Comparison of ENCODE assay signal across 8 cellular contexts in the genomic region with DNA sequence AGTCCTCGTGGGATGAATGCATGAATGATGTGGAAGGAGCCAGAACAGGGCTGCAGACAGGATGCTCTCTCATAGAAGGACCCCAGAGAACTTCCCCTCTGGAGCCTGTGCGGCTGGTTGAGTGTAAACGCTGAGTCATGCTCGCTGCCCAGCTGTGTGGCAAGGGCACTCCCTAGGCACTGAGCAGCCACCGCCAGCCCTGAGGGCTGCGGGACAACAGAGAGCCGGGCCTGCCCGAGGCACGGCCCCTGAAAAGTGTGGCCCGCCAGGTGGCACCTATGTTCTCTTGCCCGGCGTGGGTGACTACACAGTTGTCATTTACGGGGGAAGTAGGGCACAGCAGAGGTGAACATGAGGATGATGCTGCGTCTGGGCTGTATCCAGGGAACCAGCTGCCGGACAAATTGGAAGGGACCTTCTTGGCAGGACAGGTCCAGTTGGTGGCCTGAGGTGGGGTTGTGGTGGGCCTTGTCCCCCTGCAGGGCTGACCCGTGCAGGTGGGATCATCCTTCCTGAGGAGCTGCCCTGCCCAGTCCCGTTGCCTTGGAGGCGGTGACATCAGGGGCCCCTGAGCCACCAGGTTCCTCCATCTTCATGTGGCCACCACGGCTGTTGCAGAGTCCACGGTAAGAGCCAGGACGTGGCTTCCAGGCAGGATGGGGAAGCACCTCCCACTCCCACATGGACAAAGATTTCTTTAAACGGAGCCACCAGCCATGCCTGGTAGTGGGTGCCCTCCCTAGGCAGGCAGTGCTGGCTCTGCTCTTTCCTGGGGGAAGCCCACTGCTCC.
DNase-seq lines count a peak whose midpoint lies in the region; ATAC-seq, FAIRE-seq and TF ChIP-seq lines count a peak whose summit lies in the region.

No MANE protein-coding gene starts in this region.

- peak overlapping the region; percentile 35 for H2BK5ac ChIP-seq in neuronal stem cell (ENCODE audit: low read length)

- H3K9me3 ChIP-seq in MG63 (no peaks in the 10 kb centered on the region), K562 (replicated peaks; ENCODE audit: control insufficient read depth, insufficient read depth, low read depth, low read length) (no peaks in the 10 kb centered on the region), neuronal stem cell (replicated peaks in 1 of 2; ENCODE audit: control insufficient read depth in 2 of 2, insufficient read depth in 1 of 2, low read depth in 1 of 2, low read length in 2 of 2) (no peaks in the 10 kb centered on the region)

- no peak for FAIRE-seq in K562 (lab: Jason Lieb, UNC)

- ATAC-seq in K562 (no peak), HG03469 (IDR thresholded peaks at IDR 0.05; ENCODE audit: unreplicated experiment) (no peak), HG03457 (IDR thresholded peaks at IDR 0.05; ENCODE audit: unreplicated experiment) (no peak), HG03521 (IDR thresholded peaks at IDR 0.05; ENCODE audit: unreplicated experiment) (no peak)

- H3K23ac ChIP-seq in neuronal stem cell (ENCODE audit: low read depth, low read length, poor library complexity) = peak overlapping the region; percentile 62

- no peaks in the 10 kb centered on the region for H3K36me3 ChIP-seq in MG63
- no peaks in the 10 kb centered on the region for H3K36me3 ChIP-seq in K562 (ENCODE audit: control insufficient read depth, insufficient read depth, low read length)
- H3K36me3 ChIP-seq in neuronal stem cell (replicated peaks in 1 of 2; ENCODE audit: control insufficient read depth in 2 of 2, insufficient read depth in 2 of 2, low read length in 2 of 2) = peaks cover 0 to 15% of the 10 kb centered on the region in 2 donors

- no peak overlapping the region for H4K91ac ChIP-seq in neuronal stem cell (ENCODE audit: low read depth, low read length, poor library complexity)

- no peaks in the 10 kb centered on the region for H3K27me3 ChIP-seq in MG63
- H3K27me3 ChIP-seq in K562 (ENCODE audit: control insufficient read depth in 2 of 2, insufficient read depth in 2 of 2, low read length in 2 of 2) = peaks cover 28 to 72% of the 10 kb centered on the region in 2 experiments; a peak in 4 of 5 replicates
- peaks cover 0 to 4% (median 0%) of the 10 kb centered on the region in 3 experiments for H3K27me3 ChIP-seq in neuronal stem cell (ENCODE audit: control insufficient read depth in 3 of 3, insufficient read depth in 3 of 3, low read depth in 1 of 3, low read length in 3 of 3)

- peaks cover 11% of the 10 kb centered on the region; the same call in 1 of the 2 replicates for H4K20me1 ChIP-seq in K562 (replicated peaks; ENCODE audit: control insufficient read depth, insufficient read depth, low read length)

- no peak overlapping the region for H2BK120ac ChIP-seq in neuronal stem cell (ENCODE audit: low read depth, low read length)

- DNase-seq in DMS53 (lab: John Stamatoyannopoulos, UW) = peak; percentile 65
- peak; percentile 73 for DNase-seq in MG63
- no peak for DNase-seq in K562 (ENCODE audit: extremely low read depth in 1 of 4, low spot score in 3 of 4)
- no peak for DNase-seq in neuronal stem cell (ENCODE audit: low spot score)
- no peak for DNase-seq in ureter (ENCODE audit: low spot score)

- H2AK5ac ChIP-seq in neuronal stem cell (ENCODE audit: low read depth, low read length) = peak overlapping the region; percentile 73

- H3K27ac ChIP-seq in K562 (ENCODE audit: extremely low read depth, low read depth, low read length) = no peak overlapping the region
- H3K27ac ChIP-seq in neuronal stem cell (replicated peaks; ENCODE audit: low read length) = no peak overlapping the region

- no peak overlapping the region for H3K4ac ChIP-seq in neuronal stem cell (ENCODE audit: low read length)

- H2AFZ ChIP-seq in K562 (ENCODE audit: low read depth, low read length) (no peak overlapping the region), neuronal stem cell (ENCODE audit: low read length) (no peak overlapping the region)

- H3K4me2 ChIP-seq in K562 (ENCODE audit: insufficient read depth, low read length) (no peak overlapping the region), neuronal stem cell (ENCODE audit: insufficient read depth, low read length, poor library complexity, severe bottlenecking) (no peak overlapping the region)

- intact Hi-C loops in K562 (cut with micrococcal nuclease) = no loop called here

- BruUV-seq in K562 (replicated peaks; lab: Mats Ljungman, UMichigan) = no TSS peak

- in situ Hi-C loops in K562 (cut with MboI) = no loop called here

- POLR2A ChIA-PET in K562 (lab: Yijun Ruan, JAX) = no interaction called here

- no peak for TF ChIP-seq POLR2A in K562 (conservative IDR thresholded peaks at IDR 0.05)

- H3K4me1 ChIP-seq in K562 (replicated peaks in 1 of 2; ENCODE audit: control insufficient read depth in 2 of 2, insufficient read depth in 2 of 2, low read length in 2 of 2) = peaks cover 0 to 14% of the 10 kb centered on the region in 2 experiments; a peak in 2 of 5 replicates
- peaks cover 9 to 27% of the 10 kb centered on the region in 2 donors for H3K4me1 ChIP-seq in neuronal stem cell (ENCODE audit: control insufficient read depth in 2 of 2, insufficient read depth in 1 of 2, low read depth in 1 of 2, low read length in 2 of 2)

- H3K18ac ChIP-seq in neuronal stem cell (ENCODE audit: low read length) = peak overlapping the region; percentile 32

- TF ChIP-seq EP300 in K562 (IDR thresholded peaks at IDR 0.05; ENCODE audit: low read length) = no peak

- CTCF ChIA-PET in K562 (lab: Yijun Ruan, JAX; ENCODE audit: low intra/inter-chr PET ratio) = no interaction called here

- H3K9me1 ChIP-seq in K562 (ENCODE audit: control insufficient read depth, insufficient read depth, low read length) = no peaks in the 10 kb centered on the region

- no peak for TF ChIP-seq RAD21 in K562 (CRISPR knock-in tag; conservative IDR thresholded peaks at IDR 0.05 in 1 of 2, IDR thresholded peaks at IDR 0.05 in 1 of 2)

- H4K8ac ChIP-seq in neuronal stem cell (ENCODE audit: low read depth, low read length) = no peak overlapping the region

- H3K9ac ChIP-seq in K562 (ENCODE audit: insufficient read depth in 1 of 2, low read depth in 2 of 2, low read length in 2 of 2) = 0 out of 4 replicates have a peak overlapping the region, but pooled peaks of 1 of the 2 experiments have one; percentile 17
- H3K9ac ChIP-seq in neuronal stem cell (ENCODE audit: low read depth, low read length, poor library complexity) = no peak overlapping the region

- H2BK12ac ChIP-seq in neuronal stem cell (ENCODE audit: low read length) = no peak overlapping the region

- H3K79me1 ChIP-seq in neuronal stem cell (ENCODE audit: low read depth, low read length) = no peaks in the 10 kb centered on the region

- no peak overlapping the region for H2BK15ac ChIP-seq in neuronal stem cell (ENCODE audit: low read length)

- 9% methylated on average over 22 of the region's 22 CpGs for WGBS in K562 (ENCODE audit: insufficient coverage, low coverage, missing lambda C conversion rate)
- no CpG with 5 or more reads among the region's 22 CpGs for WGBS in neuronal stem cell (ENCODE audit: extremely low coverage in 2 of 2, insufficient read length in 2 of 2, insufficient replicate concordance in 1 of 2), 2 donors

- TF ChIP-seq CTCF in K562 (IDR thresholded peaks at IDR 0.05 in 2 of 3, conservative IDR thresholded peaks at IDR 0.05 in 1 of 3; ENCODE audit: insufficient read depth in 2 of 3, low read depth in 1 of 3, low read length in 3 of 3) = no peak

- H3K14ac ChIP-seq in neuronal stem cell (ENCODE audit: low read length) = no peak overlapping the region

- H3K79me2 ChIP-seq in K562 (ENCODE audit: control insufficient read depth, insufficient read depth, low read length) = no peaks in the 10 kb centered on the region

- H3K4me3 ChIP-seq in MG63 = no peak overlapping the region
- no peak overlapping the region for H3K4me3 ChIP-seq in K562
- no peak overlapping the region for H3K4me3 ChIP-seq in neuronal stem cell (ENCODE audit: low read length in 2 of 2)

TF ChIP-seq in K562, 482 proteins besides CTCF, POLR2A, EP300 and RAD21 (continues in another document):
- TF ChIP-seq, protein P1, sequence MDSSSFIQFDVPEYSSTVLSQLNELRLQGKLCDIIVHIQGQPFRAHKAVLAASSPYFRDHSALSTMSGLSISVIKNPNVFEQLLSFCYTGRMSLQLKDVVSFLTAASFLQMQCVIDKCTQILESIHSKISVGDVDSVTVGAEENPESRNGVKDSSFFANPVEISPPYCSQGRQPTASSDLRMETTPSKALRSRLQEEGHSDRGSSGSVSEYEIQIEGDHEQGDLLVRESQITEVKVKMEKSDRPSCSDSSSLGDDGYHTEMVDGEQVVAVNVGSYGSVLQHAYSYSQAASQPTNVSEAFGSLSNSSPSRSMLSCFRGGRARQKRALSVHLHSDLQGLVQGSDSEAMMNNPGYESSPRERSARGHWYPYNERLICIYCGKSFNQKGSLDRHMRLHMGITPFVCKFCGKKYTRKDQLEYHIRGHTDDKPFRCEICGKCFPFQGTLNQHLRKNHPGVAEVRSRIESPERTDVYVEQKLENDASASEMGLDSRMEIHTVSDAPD (CRISPR knock-in tag; IDR thresholded peaks at IDR 0.05) = no peak
- TF ChIP-seq MAFG (tag; conservative IDR thresholded peaks at IDR 0.05) = 0 out of 2 replicates have a peak, but pooled peaks have one; percentile 31
- peak; percentile 57; the same call in 1 of the 2 replicates for TF ChIP-seq NFE2 (IDR thresholded peaks at IDR 0.05; ENCODE audit: low read depth)
- TF ChIP-seq, protein P2, sequence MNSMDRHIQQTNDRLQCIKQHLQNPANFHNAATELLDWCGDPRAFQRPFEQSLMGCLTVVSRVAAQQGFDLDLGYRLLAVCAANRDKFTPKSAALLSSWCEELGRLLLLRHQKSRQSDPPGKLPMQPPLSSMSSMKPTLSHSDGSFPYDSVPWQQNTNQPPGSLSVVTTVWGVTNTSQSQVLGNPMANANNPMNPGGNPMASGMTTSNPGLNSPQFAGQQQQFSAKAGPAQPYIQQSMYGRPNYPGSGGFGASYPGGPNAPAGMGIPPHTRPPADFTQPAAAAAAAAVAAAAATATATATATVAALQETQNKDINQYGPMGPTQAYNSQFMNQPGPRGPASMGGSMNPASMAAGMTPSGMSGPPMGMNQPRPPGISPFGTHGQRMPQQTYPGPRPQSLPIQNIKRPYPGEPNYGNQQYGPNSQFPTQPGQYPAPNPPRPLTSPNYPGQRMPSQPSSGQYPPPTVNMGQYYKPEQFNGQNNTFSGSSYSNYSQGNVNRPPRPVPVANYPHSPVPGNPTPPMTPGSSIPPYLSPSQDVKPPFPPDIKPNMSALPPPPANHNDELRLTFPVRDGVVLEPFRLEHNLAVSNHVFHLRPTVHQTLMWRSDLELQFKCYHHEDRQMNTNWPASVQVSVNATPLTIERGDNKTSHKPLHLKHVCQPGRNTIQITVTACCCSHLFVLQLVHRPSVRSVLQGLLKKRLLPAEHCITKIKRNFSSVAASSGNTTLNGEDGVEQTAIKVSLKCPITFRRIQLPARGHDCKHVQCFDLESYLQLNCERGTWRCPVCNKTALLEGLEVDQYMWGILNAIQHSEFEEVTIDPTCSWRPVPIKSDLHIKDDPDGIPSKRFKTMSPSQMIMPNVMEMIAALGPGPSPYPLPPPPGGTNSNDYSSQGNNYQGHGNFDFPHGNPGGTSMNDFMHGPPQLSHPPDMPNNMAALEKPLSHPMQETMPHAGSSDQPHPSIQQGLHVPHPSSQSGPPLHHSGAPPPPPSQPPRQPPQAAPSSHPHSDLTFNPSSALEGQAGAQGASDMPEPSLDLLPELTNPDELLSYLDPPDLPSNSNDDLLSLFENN (IDR thresholded peaks at IDR 0.05; ENCODE audit: low read depth in 2 of 2, low read length in 2 of 2) = no peak
- TF ChIP-seq MAFK (IDR thresholded peaks at IDR 0.05; ENCODE audit: low read length) = peak; percentile 21; the same call in 1 of the 2 replicates

Comparison
In these comparisons a context has a peak if more than half of its experiments do, and no peak if none do; other contexts are left out.
1. DNase-seq: peak in DMS53 (single experiment) and MG63 (single experiment); none in K562 (0 of 4), neuronal stem cell (single experiment) and ureter (single experiment).